Comparison of ENCODE assay signal across 12 cellular contexts in genomic region chr2:71796174-71796592, GRCh38.
DNase-seq lines count a peak whose midpoint lies in the region; ATAC-seq and FAIRE-seq lines count a peak whose summit lies in the region.
"Had no signal": no experiment of that assay in that cellular context is flagged by ENCODE, and none has a peak within 500 bp of the region (broad histone marks: within the 10 kb centered on the region; RNA-seq: fewer than 3 reads in every experiment).

No MANE protein-coding gene starts in this region.

- no peak for ATAC-seq in HG03520 (IDR thresholded peaks at IDR 0.05; ENCODE audit: unreplicated experiment)
- ATAC-seq in HG03175 (IDR thresholded peaks at IDR 0.05; ENCODE audit: unreplicated experiment) = no peak
- ATAC-seq in GM21529 (IDR thresholded peaks at IDR 0.05; ENCODE audit: unreplicated experiment) = no peak

- FAIRE-seq in HTR-8/SVneo (lab: Jason Lieb, UNC) = peak; percentile 93
- FAIRE-seq: endometrium had no signal

- DNase-seq in AG20443 (ENCODE audit: low spot score) = peak; percentile 84
- DNase-seq in HTR-8/SVneo (ENCODE audit: insufficient read length, low spot score) = peak; percentile 64
- DNase-seq in astrocyte of the hippocampus (ENCODE audit: low read depth, low spot score) = peak; percentile 53
- DNase-seq in kidney tubule cell (ENCODE audit: low spot score) = peak; percentile 10
- DNase-seq in activated naive CD4-positive, alpha-beta T cell treated with Interleukin-2 at 50 U/mL for 16 hours = no peak
- DNase-seq: amygdala; C1 segment of cervical spinal cord; stimulated activated CD4-positive, alpha-beta T cell treated with anti-CD3 and anti-CD28 coated beads, Interleukin-4, amount 100 ng/mL, for 1 hour had no signal
